ENCODE assay signal across 9 cellular contexts in genomic region chr1:12448746-12449177, GRCh38.
DNase-seq lines count a peak whose midpoint lies in the region; ATAC-seq, FAIRE-seq and TF ChIP-seq lines count a peak whose summit lies in the region.
"Had no signal": no experiment of that assay in that cellular context is flagged by ENCODE, and none has a peak within 500 bp of the region (broad histone marks: within the 10 kb centered on the region; RNA-seq: fewer than 3 reads in every experiment).

No MANE protein-coding gene starts in this region.

- H3K9me2 ChIP-seq in Loucy (replicated peaks; ENCODE audit: low read depth, low read length) (no peaks in the 10 kb centered on the region), GM23338 (ENCODE audit: insufficient read depth) (no peaks in the 10 kb centered on the region)

- H3K4me3 Mint-ChIP-seq in GM23338, result no peak overlapping the region

- no peaks in the 10 kb centered on the region for H3K36me3 ChIP-seq in Loucy (ENCODE audit: insufficient read depth, low read length)
- no peaks in the 10 kb centered on the region for H3K36me3 ChIP-seq in adrenal gland (replicated peaks in 1 of 2)
- no peaks in the 10 kb centered on the region for H3K36me3 ChIP-seq in kidney (ENCODE audit: control insufficient read depth in 1 of 2, insufficient read depth in 2 of 2, low read length in 2 of 2)
- no peaks in the 10 kb centered on the region for H3K36me3 ChIP-seq in stomach smooth muscle (ENCODE audit: control insufficient read depth in 2 of 2, insufficient read depth in 2 of 2, low read length in 2 of 2)
- H3K36me3 ChIP-seq in GM23338 (ENCODE audit: insufficient read depth), result no peaks in the 10 kb centered on the region

- H3K4me3 ChIP-seq in Loucy (ENCODE audit: low read length, poor library complexity, severe bottlenecking), result peak overlapping the region; percentile 42
- no peak overlapping the region for H3K4me3 ChIP-seq in adrenal gland
- H3K4me3 ChIP-seq in kidney (ENCODE audit: low read length in 2 of 2), result no peak overlapping the region
- H3K4me3 ChIP-seq in stomach smooth muscle (ENCODE audit: low read length in 2 of 2), result peak overlapping the region; percentile 16 to 30
- no peak overlapping the region for H3K4me3 ChIP-seq in GM23338

- no peaks in the 10 kb centered on the region for H3K27me3 ChIP-seq in Loucy (ENCODE audit: insufficient read depth, low read length, poor library complexity, severe bottlenecking)
- no peaks in the 10 kb centered on the region for H3K27me3 ChIP-seq in adrenal gland
- H3K27me3 ChIP-seq in stomach smooth muscle (ENCODE audit: control insufficient read depth in 1 of 2, insufficient read depth in 2 of 2, low read length in 2 of 2), result no peaks in the 10 kb centered on the region
- H3K27me3 ChIP-seq in GM23338 (ENCODE audit: insufficient read depth), result no peaks in the 10 kb centered on the region

- H3K4me1 Mint-ChIP-seq in GM23338, result peaks cover 12% of the 10 kb centered on the region

- TF ChIP-seq POLR2A in adrenal gland (IDR thresholded peaks at IDR 0.05), result no peak

- peak in 4 of 7 donors; percentile 26 to 63 (median 43) for DNase-seq in adrenal gland
- no peak for DNase-seq in kidney
- no peak for DNase-seq in NCI-H128 (lab: John Stamatoyannopoulos, UW; ENCODE audit: unreplicated experiment)
- no peak for DNase-seq in GM23338 (ENCODE audit: low spot score)
- DNase-seq: activated gamma-delta T cell treated with Interleukin-2 at 50 U/mL for 16 hours, NCI-H1436 had no signal

- H3K4me2 ChIP-seq in Loucy (ENCODE audit: low read depth, low read length, poor library complexity, severe bottlenecking) (peak overlapping the region; percentile 68), GM23338 (no peak overlapping the region)

- intact Hi-C loops in adrenal gland (cut with DNase I) (no loop called here), kidney (cut with DNase I) (no loop called here)

- no peaks in the 10 kb centered on the region for H4K20me1 ChIP-seq in Loucy (ENCODE audit: insufficient read depth, low read length, poor library complexity, severe bottlenecking)
- H4K20me1 ChIP-seq in GM23338 (replicated peaks; ENCODE audit: insufficient read depth), result no peaks in the 10 kb centered on the region

- no peak for FAIRE-seq in kidney (lab: Jason Lieb, UNC)

- peak overlapping the region in 2 of 5 donors; percentile 70 to 75 for H3K27ac ChIP-seq in adrenal gland
- peak overlapping the region; percentile 45 to 69 for H3K27ac ChIP-seq in kidney (ENCODE audit: low read depth in 2 of 2, low read length in 2 of 2)
- peak overlapping the region; percentile 76 for H3K27ac ChIP-seq in stomach smooth muscle (ENCODE audit: low read length)
- H3K27ac ChIP-seq in GM23338 (ENCODE audit: low read depth), result no peak overlapping the region

- TF ChIP-seq CTCF in Loucy (conservative IDR thresholded peaks at IDR 0.05; ENCODE audit: low read length) (no peak), adrenal gland (IDR thresholded peaks at IDR 0.05) (no peak), kidney (IDR thresholded peaks at IDR 0.05; ENCODE audit: borderline replicate concordance, extremely low read depth, insufficient read depth) (no peak), GM23338 (conservative IDR thresholded peaks at IDR 0.05; ENCODE audit: low read depth in 2 of 2) (no peak)

- H3K4me1 ChIP-seq in Loucy (ENCODE audit: insufficient read depth, low read length, poor library complexity, severe bottlenecking), result peaks cover 39% of the 10 kb centered on the region
- H3K4me1 ChIP-seq in adrenal gland (replicated peaks in 1 of 2), result peaks cover 30 to 63% of the 10 kb centered on the region in 2 donors
- peaks cover 23 to 62% of the 10 kb centered on the region in 2 donors for H3K4me1 ChIP-seq in kidney (ENCODE audit: control insufficient read depth in 1 of 2, insufficient read depth in 1 of 2, low read depth in 1 of 2, low read length in 2 of 2)
- H3K4me1 ChIP-seq in stomach smooth muscle (ENCODE audit: control insufficient read depth, insufficient read depth, low read length), result peaks cover 64% of the 10 kb centered on the region
- peaks cover 10% of the 10 kb centered on the region; the same call in 1 of the 2 replicates for H3K4me1 ChIP-seq in GM23338 (ENCODE audit: insufficient read depth)

- ATAC-seq in GM21447 (IDR thresholded peaks at IDR 0.05; ENCODE audit: unreplicated experiment) (no peak), GM23338 (no peak)

- no peak overlapping the region for H3K27ac Mint-ChIP-seq in GM23338

- H3K9ac ChIP-seq in Loucy (ENCODE audit: low read depth, low read length, poor library complexity, severe bottlenecking), result peak overlapping the region; percentile 59
- H3K9ac ChIP-seq in kidney (ENCODE audit: low read length in 2 of 2), result peak overlapping the region in 1 of 2 donors; percentile 32
- H3K9ac ChIP-seq in stomach smooth muscle (ENCODE audit: low read length in 2 of 2), result peak overlapping the region; percentile 1 to 47

- H3K79me2 ChIP-seq in Loucy (ENCODE audit: insufficient read depth, low read length) (no peaks in the 10 kb centered on the region), GM23338 (replicated peaks; ENCODE audit: insufficient read depth) (no peaks in the 10 kb centered on the region)

- peaks cover 1% of the 10 kb centered on the region for H3K27me3 Mint-ChIP-seq in GM23338 (ENCODE audit: insufficient read depth, low read depth, poor library complexity)

- WGBS in adrenal gland, 4 donors, result 45 to 71% (median 51%) methylated on average over 3 of the region's 3 CpGs

- H3F3A ChIP-seq in Loucy (ENCODE audit: low read depth), result peaks cover 6% of the 10 kb centered on the region
- no peaks in the 10 kb centered on the region for H3F3A ChIP-seq in GM23338 (replicated peaks; ENCODE audit: low read depth)

- H3K9me3 Mint-ChIP-seq in GM23338, result no peaks in the 10 kb centered on the region

- H3K9me3 ChIP-seq in Loucy (ENCODE audit: insufficient read depth, low read depth, low read length) (no peaks in the 10 kb centered on the region), adrenal gland (replicated peaks in 1 of 3) (no peaks in the 10 kb centered on the region), kidney (ENCODE audit: control insufficient read depth in 1 of 2, low read length in 2 of 2) (no peaks in the 10 kb centered on the region), stomach smooth muscle (ENCODE audit: control insufficient read depth in 2 of 2, low read length in 2 of 2) (no peaks in the 10 kb centered on the region)

- H3K36me3 Mint-ChIP-seq in GM23338 (ENCODE audit: low read depth), result no peaks in the 10 kb centered on the region

- no peak overlapping the region for H2AFZ ChIP-seq in Loucy (ENCODE audit: low read length)
- no peak overlapping the region for H2AFZ ChIP-seq in GM23338

TF ChIP-seq in GM23338, 12 proteins besides CTCF, POLR2A, EP300 and RAD21 (continues in another document):
- no peak for TF ChIP-seq CREB1 (CRISPR knock-in tag; IDR thresholded peaks at IDR 0.05; ENCODE audit: low read depth)
- no peak for TF ChIP-seq POLR2AphosphoS5 (IDR thresholded peaks at IDR 0.05; ENCODE audit: low read depth)
- no peak for TF ChIP-seq EZH2 (IDR thresholded peaks at IDR 0.05; ENCODE audit: low read depth, unreplicated experiment)
- no peak for TF ChIP-seq ETS1 (IDR thresholded peaks at IDR 0.05)
- no peak for TF ChIP-seq REST (IDR thresholded peaks at IDR 0.05; ENCODE audit: unreplicated experiment)
- TF ChIP-seq EZH2phosphoT487 (IDR thresholded peaks at IDR 0.05; ENCODE audit: unreplicated experiment), result no peak
- no peak for TF ChIP-seq NANOG (IDR thresholded peaks at IDR 0.05; ENCODE audit: borderline replicate concordance)
- TF ChIP-seq STAT1 (IDR thresholded peaks at IDR 0.05; ENCODE audit: unreplicated experiment), result no peak
- TF ChIP-seq JUNB (IDR thresholded peaks at IDR 0.05; ENCODE audit: unreplicated experiment), result no peak
- no peak for TF ChIP-seq ZNF114 (CRISPR knock-in tag; IDR thresholded peaks at IDR 0.05)

Comparison
In these comparisons a context has a peak if more than half of its experiments do, and no peak if none do; other contexts are left out.
1. H3K4me3 ChIP-seq: peak in Loucy (single experiment) and stomach smooth muscle (2 of 2); none in adrenal gland (0 of 4), kidney (0 of 2) and GM23338 (single experiment).
2. DNase-seq: peak in adrenal gland (4 of 7); none in kidney (single experiment), NCI-H128 (single experiment) and GM23338 (single experiment).